ENCODE assay signal across 8 cellular contexts in the genomic region with DNA sequence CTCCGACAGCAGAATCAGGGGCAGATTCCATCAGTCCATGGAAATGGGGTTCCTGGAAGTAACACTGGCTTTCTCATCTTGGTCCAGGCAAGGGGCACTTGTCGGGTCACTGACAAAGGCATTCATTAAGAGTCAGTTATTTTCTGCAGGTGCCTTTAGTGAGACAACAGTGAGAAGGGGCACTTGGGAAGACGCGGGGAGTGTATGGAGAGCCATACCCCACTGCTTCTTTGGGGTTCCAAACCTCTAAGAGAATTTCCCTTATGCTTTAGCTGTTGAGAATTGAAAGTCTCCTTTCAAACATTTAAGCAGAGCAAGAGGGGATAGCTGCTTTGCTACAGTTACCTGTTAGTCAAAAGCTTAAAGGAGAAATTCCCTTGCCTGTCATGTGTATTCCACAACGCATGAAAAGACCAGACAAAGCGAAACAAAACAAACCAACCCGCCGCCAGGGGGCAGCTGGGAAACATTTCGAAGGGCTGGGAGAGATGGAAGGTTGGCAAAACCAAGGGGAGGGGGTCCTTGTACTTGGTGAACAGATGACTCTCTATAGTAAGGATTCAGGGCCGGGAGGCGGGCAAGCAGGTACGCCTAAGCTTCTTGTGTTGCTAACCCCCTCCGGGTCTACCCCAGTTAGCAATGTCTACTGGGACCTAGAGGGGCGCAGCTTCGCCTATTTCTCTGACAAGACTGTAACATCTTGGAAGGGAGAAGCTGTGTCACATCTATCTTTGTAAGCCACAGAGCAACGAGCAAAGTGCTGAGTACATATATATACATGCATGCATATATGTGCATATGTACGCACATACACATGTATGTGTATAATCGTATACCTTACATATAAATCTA.
DNase-seq lines count a peak whose midpoint lies in the region; ATAC-seq, FAIRE-seq and TF ChIP-seq lines count a peak whose summit lies in the region.

No MANE protein-coding gene starts in this region.

- WGBS in K562 (ENCODE audit: insufficient coverage, low coverage, missing lambda C conversion rate) = 5% methylated on average over 18 of the region's 18 CpGs
- WGBS in mesenchymal stem cell = 53% methylated on average over 16 of the region's 18 CpGs

- DNase-seq in NCI-H1694 (lab: John Stamatoyannopoulos, UW) (peak; percentile 8), NCI-H1694 treated with DMSO at 0.1 percent for 48 hours (lab: John Stamatoyannopoulos, UW) (no peak), K562 (ENCODE audit: extremely low read depth in 1 of 4, low spot score in 3 of 4) (peak; percentile 53 to 68 (median 60)), mesenchymal stem cell (peak; percentile 9), AG08396 (ENCODE audit: low spot score) (no peak)

- no peak overlapping the region for H3K23ac ChIP-seq in mesenchymal stem cell (ENCODE audit: low read length in 2 of 2)

- TF ChIP-seq RAD21 in K562 (CRISPR knock-in tag; conservative IDR thresholded peaks at IDR 0.05 in 1 of 2, IDR thresholded peaks at IDR 0.05 in 1 of 2) = peak; percentile 48 to 61

- ATAC-seq in K562 = peak; percentile 93
- no peak for ATAC-seq in GM18520 (IDR thresholded peaks at IDR 0.05; ENCODE audit: unreplicated experiment)
- no peak for ATAC-seq in GM19452 (IDR thresholded peaks at IDR 0.05; ENCODE audit: unreplicated experiment)

- no peak overlapping the region for H2BK12ac ChIP-seq in mesenchymal stem cell (ENCODE audit: low read length in 2 of 2)

- H3K79me1 ChIP-seq in mesenchymal stem cell (replicated peaks; ENCODE audit: low read length, poor library complexity, severe bottlenecking) = no peaks in the 10 kb centered on the region

- H4K91ac ChIP-seq in mesenchymal stem cell (ENCODE audit: low read length) = no peak overlapping the region

- TF ChIP-seq CTCF in Loucy (conservative IDR thresholded peaks at IDR 0.05; ENCODE audit: low read length) = peak; percentile 29; the same call in 1 of the 2 replicates
- TF ChIP-seq CTCF in K562 (IDR thresholded peaks at IDR 0.05 in 2 of 3, conservative IDR thresholded peaks at IDR 0.05 in 1 of 3; ENCODE audit: insufficient read depth in 2 of 3, low read depth in 1 of 3, low read length in 3 of 3) = peak; percentile 69 to 72 (median 70)

- no peak overlapping the region for H3K27ac ChIP-seq in K562 (ENCODE audit: extremely low read depth, low read depth, low read length)
- no peak overlapping the region for H3K27ac ChIP-seq in mesenchymal stem cell (ENCODE audit: low read length, poor library complexity, severe bottlenecking)

- no peak overlapping the region for H3K4ac ChIP-seq in mesenchymal stem cell (ENCODE audit: low read depth in 1 of 2, low read length in 2 of 2)

- intact Hi-C loops in K562 (cut with micrococcal nuclease) = loop anchor here (2.0 kb wide), 1 partner anchor 174 kb away; no protein-coding TSS in a partner anchor

- no peak overlapping the region for H3K18ac ChIP-seq in mesenchymal stem cell (ENCODE audit: low read depth in 1 of 2, low read length in 2 of 2)

- POLR2A ChIA-PET in K562 (lab: Yijun Ruan, JAX) = interaction anchor here (0.9 kb wide), 1 partner anchor 44 kb away, joined by 4 read pairs; no protein-coding TSS in a partner anchor

- H2AFZ ChIP-seq in Loucy (ENCODE audit: low read length) (peak overlapping the region; percentile 36; the same call in 1 of the 2 replicates), K562 (ENCODE audit: low read depth, low read length) (no peak overlapping the region), mesenchymal stem cell (ENCODE audit: low read depth, low read length) (no peak overlapping the region)

- no peaks in the 10 kb centered on the region for H3K4me1 ChIP-seq in Loucy (ENCODE audit: insufficient read depth, low read length, poor library complexity, severe bottlenecking)
- no peaks in the 10 kb centered on the region for H3K4me1 ChIP-seq in K562 (replicated peaks in 1 of 2; ENCODE audit: control insufficient read depth in 2 of 2, insufficient read depth in 2 of 2, low read length in 2 of 2)
- H3K4me1 ChIP-seq in mesenchymal stem cell (ENCODE audit: control insufficient read depth, insufficient read depth, low read depth, low read length) = peaks cover 4% of the 10 kb centered on the region

- peak; percentile 84 for FAIRE-seq in K562 (lab: Jason Lieb, UNC)

- H3K9me1 ChIP-seq in K562 (ENCODE audit: control insufficient read depth, insufficient read depth, low read length) = no peaks in the 10 kb centered on the region

- BruUV-seq in K562 (replicated peaks; lab: Mats Ljungman, UMichigan) = no TSS peak

- H3K4me3 ChIP-seq in Loucy (ENCODE audit: low read length, poor library complexity, severe bottlenecking) = no peak overlapping the region
- no peak overlapping the region for H3K4me3 ChIP-seq in K562
- H3K4me3 ChIP-seq in mesenchymal stem cell (ENCODE audit: insufficient read depth in 1 of 2, low read depth in 1 of 2, low read length in 2 of 2) = no peak overlapping the region

- H3K4me2 ChIP-seq in Loucy (ENCODE audit: low read depth, low read length, poor library complexity, severe bottlenecking) = no peak overlapping the region
- H3K4me2 ChIP-seq in K562 (ENCODE audit: insufficient read depth, low read length) = no peak overlapping the region
- H3K4me2 ChIP-seq in mesenchymal stem cell (ENCODE audit: low read length, poor library complexity, severe bottlenecking) = no peak overlapping the region

- H3K9me2 ChIP-seq in Loucy (replicated peaks; ENCODE audit: low read depth, low read length) = no peaks in the 10 kb centered on the region

- no peak overlapping the region for H2BK5ac ChIP-seq in mesenchymal stem cell (ENCODE audit: low read depth, low read length, poor library complexity, severe bottlenecking)

- no peaks in the 10 kb centered on the region for H3F3A ChIP-seq in Loucy (ENCODE audit: low read depth)

- no peaks in the 10 kb centered on the region for H3K79me2 ChIP-seq in Loucy (ENCODE audit: insufficient read depth, low read length)
- H3K79me2 ChIP-seq in K562 (ENCODE audit: control insufficient read depth, insufficient read depth, low read length) = no peaks in the 10 kb centered on the region

- no peak overlapping the region for H3K14ac ChIP-seq in mesenchymal stem cell (ENCODE audit: low read length in 2 of 2)

- in situ Hi-C loops in K562 (cut with MboI) = no loop called here

- H2BK15ac ChIP-seq in mesenchymal stem cell (ENCODE audit: low read depth, poor library complexity, severe bottlenecking) = no peak overlapping the region

- no peaks in the 10 kb centered on the region for H3K9me3 ChIP-seq in Loucy (ENCODE audit: insufficient read depth, low read depth, low read length)
- H3K9me3 ChIP-seq in K562 (replicated peaks; ENCODE audit: control insufficient read depth, insufficient read depth, low read depth, low read length) = no peaks in the 10 kb centered on the region
- no peaks in the 10 kb centered on the region for H3K9me3 ChIP-seq in mesenchymal stem cell (ENCODE audit: control insufficient read depth, low read length)

- CTCF ChIA-PET in K562 (lab: Yijun Ruan, JAX; ENCODE audit: low intra/inter-chr PET ratio) = interaction anchor here (0.7 kb wide), 1 partner anchor 174 kb away, joined by 3 read pairs; no protein-coding TSS in a partner anchor

- no peak overlapping the region for H4K8ac ChIP-seq in mesenchymal stem cell (ENCODE audit: low read length)

- H3K36me3 ChIP-seq in Loucy (ENCODE audit: insufficient read depth, low read length) (no peaks in the 10 kb centered on the region), K562 (ENCODE audit: control insufficient read depth, insufficient read depth, low read length) (no peaks in the 10 kb centered on the region), mesenchymal stem cell (ENCODE audit: control insufficient read depth in 1 of 2, insufficient read depth in 2 of 2, low read depth in 1 of 2, low read length in 2 of 2) (no peaks in the 10 kb centered on the region)

- TF ChIP-seq EP300 in K562 (IDR thresholded peaks at IDR 0.05; ENCODE audit: low read length) = no peak

- no peak overlapping the region for H2AK5ac ChIP-seq in mesenchymal stem cell (ENCODE audit: low read length, severe bottlenecking)

- no peak overlapping the region for H2BK120ac ChIP-seq in mesenchymal stem cell (ENCODE audit: low read depth, low read length)

- H3K27me3 ChIP-seq in Loucy (ENCODE audit: insufficient read depth, low read length, poor library complexity, severe bottlenecking) (no peaks in the 10 kb centered on the region), K562 (ENCODE audit: control insufficient read depth in 2 of 2, insufficient read depth in 2 of 2, low read length in 2 of 2) (no peaks in the 10 kb centered on the region; a peak in 1 of 5 replicates), mesenchymal stem cell (ENCODE audit: control insufficient read depth in 1 of 2, insufficient read depth in 1 of 2, low read length in 2 of 2) (no peaks in the 10 kb centered on the region)

- H4K20me1 ChIP-seq in Loucy (ENCODE audit: insufficient read depth, low read length, poor library complexity, severe bottlenecking) (no peaks in the 10 kb centered on the region), K562 (replicated peaks; ENCODE audit: control insufficient read depth, insufficient read depth, low read length) (no peaks in the 10 kb centered on the region)

- H3K9ac ChIP-seq in Loucy (ENCODE audit: low read depth, low read length, poor library complexity, severe bottlenecking) (no peak overlapping the region), K562 (ENCODE audit: insufficient read depth in 1 of 2, low read depth in 2 of 2, low read length in 2 of 2) (no peak overlapping the region), mesenchymal stem cell (ENCODE audit: low read length) (no peak overlapping the region)

- no peak for TF ChIP-seq POLR2A in K562 (conservative IDR thresholded peaks at IDR 0.05)

TF ChIP-seq in K562, 482 proteins besides CTCF, POLR2A, EP300 and RAD21 (continues in another document):
- TF ChIP-seq HSF4 (CRISPR knock-in tag; IDR thresholded peaks at IDR 0.05; ENCODE audit: borderline replicate concordance) = no peak
- peak; percentile 75 for TF ChIP-seq SMC3 (conservative IDR thresholded peaks at IDR 0.05; ENCODE audit: insufficient read depth, low read depth, low read length)
- TF ChIP-seq RFX5 (IDR thresholded peaks at IDR 0.05; ENCODE audit: low read depth, low read length) = no peak
- TF ChIP-seq, protein P1, sequence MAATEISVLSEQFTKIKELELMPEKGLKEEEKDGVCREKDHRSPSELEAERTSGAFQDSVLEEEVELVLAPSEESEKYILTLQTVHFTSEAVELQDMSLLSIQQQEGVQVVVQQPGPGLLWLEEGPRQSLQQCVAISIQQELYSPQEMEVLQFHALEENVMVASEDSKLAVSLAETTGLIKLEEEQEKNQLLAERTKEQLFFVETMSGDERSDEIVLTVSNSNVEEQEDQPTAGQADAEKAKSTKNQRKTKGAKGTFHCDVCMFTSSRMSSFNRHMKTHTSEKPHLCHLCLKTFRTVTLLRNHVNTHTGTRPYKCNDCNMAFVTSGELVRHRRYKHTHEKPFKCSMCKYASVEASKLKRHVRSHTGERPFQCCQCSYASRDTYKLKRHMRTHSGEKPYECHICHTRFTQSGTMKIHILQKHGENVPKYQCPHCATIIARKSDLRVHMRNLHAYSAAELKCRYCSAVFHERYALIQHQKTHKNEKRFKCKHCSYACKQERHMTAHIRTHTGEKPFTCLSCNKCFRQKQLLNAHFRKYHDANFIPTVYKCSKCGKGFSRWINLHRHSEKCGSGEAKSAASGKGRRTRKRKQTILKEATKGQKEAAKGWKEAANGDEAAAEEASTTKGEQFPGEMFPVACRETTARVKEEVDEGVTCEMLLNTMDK (IDR thresholded peaks at IDR 0.05; ENCODE audit: borderline replicate concordance, insufficient read depth, low read depth, low read length, poor library complexity, severe bottlenecking) = peak; percentile 54

Comparison
In these comparisons a context has a peak if more than half of its experiments do, and no peak if none do; other contexts are left out.
1. DNase-seq: peak in NCI-H1694 (single experiment), K562 (4 of 4) and mesenchymal stem cell (single experiment); none in NCI-H1694 treated with DMSO at 0.1 percent for 48 hours (single experiment) and AG08396 (single experiment).